Comparison of ENCODE assay signal across 8 cellular contexts in the genomic region with DNA sequence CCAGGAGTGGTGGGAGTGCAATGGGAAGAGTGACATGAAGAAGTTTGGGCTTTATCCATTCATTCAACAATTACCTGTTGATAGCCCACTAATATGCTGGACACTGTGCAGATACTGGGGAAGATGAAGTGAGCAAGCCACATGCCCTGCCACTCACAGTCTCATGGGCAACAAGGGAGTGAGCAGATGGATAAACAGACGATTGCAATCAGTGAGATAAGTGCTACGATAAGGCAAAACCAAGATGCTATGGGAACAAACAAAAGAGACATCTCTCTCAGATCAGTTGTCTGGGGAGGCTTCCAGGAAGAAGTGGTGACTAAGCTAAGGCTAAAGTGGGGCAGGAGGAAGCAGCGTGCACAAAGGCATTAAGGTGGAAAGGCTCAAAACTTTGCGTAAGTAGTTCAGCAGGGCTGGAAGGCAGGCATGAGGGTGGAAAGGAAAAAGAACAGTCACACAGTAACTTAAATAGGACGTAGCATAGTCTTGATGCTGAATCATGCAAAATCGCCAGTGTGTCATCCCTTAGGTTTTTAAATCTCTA. TPM values are rescaled to one million over a fixed set of nuclear protein-coding genes. Genes with fewer than 3 reads are reported as not detected.
DNase-seq lines count a peak whose midpoint lies in the region; ATAC-seq and TF ChIP-seq lines count a peak whose summit lies in the region.

No MANE protein-coding gene starts in this region.

- H3K4me2 ChIP-seq in mammary epithelial cell (ENCODE audit: insufficient read depth, low read depth, low read length): no peak overlapping the region

- in situ Hi-C loops in mammary epithelial cell (cut with MboI; ENCODE audit: low sequenced_read_pairs in 2 of 2) (no loop called here), G401 (cut with HindIII; ENCODE audit: low sequenced_read_pairs) (no loop called here)

- H3K9me3 Mint-ChIP-seq in MCF 10A (ENCODE audit: unreplicated experiment): no peaks in the 10 kb centered on the region
- H3K9me3 Mint-ChIP-seq in stimulated activated naive CD8-positive, alpha-beta T cell treated with anti-CD3 and anti-CD28 coated beads, Interleukin-15, Interleukin-2, amounts not matched to agents 100 ng/mL and 50 ng/mL, for 24 hours: no peaks in the 10 kb centered on the region

- ATAC-seq in GM18873 (IDR thresholded peaks at IDR 0.05; ENCODE audit: low FRiP score, unreplicated experiment): no peak

- H3K4me1 ChIP-seq in mammary epithelial cell (ENCODE audit: insufficient read depth, low read length): no peaks in the 10 kb centered on the region

- H2AFZ ChIP-seq in mammary epithelial cell (ENCODE audit: low read depth, low read length): no peak overlapping the region

- no peaks in the 10 kb centered on the region for H3K36me3 ChIP-seq in mammary epithelial cell (ENCODE audit: insufficient read depth, low read length)

- BruUV-seq in MCF 10A (replicated peaks; lab: Mats Ljungman, UMichigan) (no TSS peak), mammary epithelial cell (replicated peaks; lab: Mats Ljungman, UMichigan) (no TSS peak)

- CTCF ChIA-PET in MCF 10A (lab: Yijun Ruan, JAX): interaction anchor here (0.6 to 5.2 kb wide), 4 partner anchors 11 to 47 kb away, joined by 3 to 35 read pairs (median 17); a partner anchor contains a TSS
- CTCF ChIA-PET in mammary epithelial cell (lab: Charles Lee; ENCODE audit: low non-redundant PET): interaction anchor here (0.6 kb wide), 1 partner anchor 30 kb away, joined by 3 read pairs; no protein-coding TSS in a partner anchor

- H3K27ac Mint-ChIP-seq in MCF 10A (ENCODE audit: low read depth, unreplicated experiment): peak overlapping the region; percentile 0
- H3K27ac Mint-ChIP-seq in stimulated activated naive CD8-positive, alpha-beta T cell treated with anti-CD3 and anti-CD28 coated beads, Interleukin-15, Interleukin-2, amounts not matched to agents 100 ng/mL and 50 ng/mL, for 24 hours: peak overlapping the region; percentile 81

- no peak overlapping the region for H3K9ac ChIP-seq in mammary epithelial cell (ENCODE audit: insufficient read depth, low read length)

- H3K27me3 Mint-ChIP-seq in MCF 10A (ENCODE audit: insufficient read depth, unreplicated experiment): no peaks in the 10 kb centered on the region
- no peaks in the 10 kb centered on the region for H3K27me3 Mint-ChIP-seq in stimulated activated naive CD8-positive, alpha-beta T cell treated with anti-CD3 and anti-CD28 coated beads, Interleukin-15, Interleukin-2, amounts not matched to agents 100 ng/mL and 50 ng/mL, for 24 hours

- TF ChIP-seq CTCF in MCF 10A (IDR thresholded peaks at IDR 0.05; ENCODE audit: unreplicated experiment) (no peak), mammary epithelial cell (conservative IDR thresholded peaks at IDR 0.05 in 1 of 2, IDR thresholded peaks at IDR 0.05 in 1 of 2; ENCODE audit: extremely low read depth in 1 of 2, insufficient read depth in 1 of 2, low read depth in 1 of 2, low read length in 2 of 2) (no peak), fibroblast of mammary gland (conservative IDR thresholded peaks at IDR 0.05; ENCODE audit: control insufficient read depth, insufficient read depth, low read depth, low read length) (no peak)

- H3K4me3 ChIP-seq in mammary epithelial cell (replicated peaks in 1 of 3; ENCODE audit: insufficient read depth in 1 of 3, low read depth in 2 of 3, low read length in 3 of 3): no peak overlapping the region
- no peak overlapping the region for H3K4me3 ChIP-seq in fibroblast of mammary gland (ENCODE audit: control insufficient read depth, low read depth, low read length)

- H3K4me3 Mint-ChIP-seq in MCF 10A (ENCODE audit: unreplicated experiment): no peak overlapping the region
- H3K4me3 Mint-ChIP-seq in stimulated activated naive CD8-positive, alpha-beta T cell treated with anti-CD3 and anti-CD28 coated beads, Interleukin-15, Interleukin-2, amounts not matched to agents 100 ng/mL and 50 ng/mL, for 24 hours: peak overlapping the region; percentile 46

- peaks cover 5% of the 10 kb centered on the region for H3K36me3 Mint-ChIP-seq in MCF 10A (ENCODE audit: insufficient read depth, unreplicated experiment)
- no peaks in the 10 kb centered on the region for H3K36me3 Mint-ChIP-seq in stimulated activated naive CD8-positive, alpha-beta T cell treated with anti-CD3 and anti-CD28 coated beads, Interleukin-15, Interleukin-2, amounts not matched to agents 100 ng/mL and 50 ng/mL, for 24 hours (ENCODE audit: low read depth)

- POLR2A ChIA-PET in MCF 10A (lab: Yijun Ruan, JAX): interaction anchor here (1.1 to 5.0 kb wide), 7 partner anchors 11 to 123 kb away, joined by 3 to 37 read pairs (median 4); no protein-coding TSS in a partner anchor

- peaks cover 30% of the 10 kb centered on the region for H3K4me1 Mint-ChIP-seq in MCF 10A (ENCODE audit: insufficient read depth, unreplicated experiment)
- peaks cover 68% of the 10 kb centered on the region for H3K4me1 Mint-ChIP-seq in stimulated activated naive CD8-positive, alpha-beta T cell treated with anti-CD3 and anti-CD28 coated beads, Interleukin-15, Interleukin-2, amounts not matched to agents 100 ng/mL and 50 ng/mL, for 24 hours (ENCODE audit: low read depth)

- no peaks in the 10 kb centered on the region for H3K79me2 ChIP-seq in mammary epithelial cell (ENCODE audit: insufficient read depth, low read length)

- H3K9me3 ChIP-seq in mammary epithelial cell (replicated peaks; ENCODE audit: insufficient read depth, low read length): no peaks in the 10 kb centered on the region

- H3K27ac ChIP-seq in mammary epithelial cell (ENCODE audit: insufficient read depth, low read depth, low read length): no peak overlapping the region

- DNase-seq in MCF 10A (ENCODE audit: unreplicated experiment) (peak; percentile 82), mammary epithelial cell (no peak), fibroblast of mammary gland (ENCODE audit: low read depth) (peak; percentile 90), G401 (ENCODE audit: low spot score) (no peak), NCI-H2171 treated with DMSO at 0.1 percent for 48 hours (lab: John Stamatoyannopoulos, UW) (no peak)
- DNase-seq in activated CD4-positive, alpha-beta T cell treated with anti-CD3 and anti-CD28 coated beads for 1 hour: peak; percentile 13

- H4K20me1 ChIP-seq in mammary epithelial cell (ENCODE audit: insufficient read depth, low read length): no peaks in the 10 kb centered on the region

- dilution Hi-C loops in mammary epithelial cell (cut with HindIII; ENCODE audit: low sequenced_read_pairs): loop anchor here (5.0 kb wide), 1 partner anchor 53 kb away; no protein-coding TSS in a partner anchor

- intact Hi-C loops in MCF 10A (cut with micrococcal nuclease) (no loop called here), mammary epithelial cell (cut with micrococcal nuclease) (no loop called here)

- H3K27me3 ChIP-seq in mammary epithelial cell (ENCODE audit: insufficient read depth, low read length): no peaks in the 10 kb centered on the region

- WGBS in mammary epithelial cell (ENCODE audit: low coverage, missing lambda C conversion rate): 66% methylated on average over 6 of the region's 6 CpGs

RNA-seq across cellular contexts. Expression of a gene that starts 31.7 kb away (rescaled TPM):
- 2.0 and 2.1 TPM in 2 replicates for total RNA-seq in MCF 10A (2022)
- 1 to 10 TPM in 1 of 2 donors, under 1 TPM in 1; 0.61 to 2.8 TPM for total RNA-seq in mammary epithelial cell
- 0.28 TPM for polyA plus RNA-seq in mammary epithelial cell
- polyA minus RNA-seq in mammary epithelial cell: 0.26 TPM
- total RNA-seq in G401 (2014; rRNA removed; shearing (Covaris generic)): not detected in 2 replicates

RNA-seq across cellular contexts. Expression of a gene that starts 43.5 kb away (rescaled TPM):
- 149 and 196 TPM in 2 replicates for total RNA-seq in MCF 10A (2022)
- total RNA-seq in mammary epithelial cell: 10 to 100 TPM; 31.3 to 93.0 TPM
- polyA plus RNA-seq in mammary epithelial cell: 69.3 TPM
- 89.0 TPM for polyA minus RNA-seq in mammary epithelial cell
- total RNA-seq in G401 (2014; rRNA removed; shearing (Covaris generic)): 43.6 and 56.7 TPM in 2 replicates

Comparison
In these comparisons a context has a peak if more than half of its experiments do, and no peak if none do; other contexts are left out.
1. DNase-seq: peak in MCF 10A (single experiment), activated CD4-positive, alpha-beta T cell treated with anti-CD3 and anti-CD28 coated beads for 1 hour (single experiment) and fibroblast of mammary gland (single experiment); none in mammary epithelial cell (single experiment), G401 (single experiment) and NCI-H2171 treated with DMSO at 0.1 percent for 48 hours (single experiment).